In the genomic region with DNA sequence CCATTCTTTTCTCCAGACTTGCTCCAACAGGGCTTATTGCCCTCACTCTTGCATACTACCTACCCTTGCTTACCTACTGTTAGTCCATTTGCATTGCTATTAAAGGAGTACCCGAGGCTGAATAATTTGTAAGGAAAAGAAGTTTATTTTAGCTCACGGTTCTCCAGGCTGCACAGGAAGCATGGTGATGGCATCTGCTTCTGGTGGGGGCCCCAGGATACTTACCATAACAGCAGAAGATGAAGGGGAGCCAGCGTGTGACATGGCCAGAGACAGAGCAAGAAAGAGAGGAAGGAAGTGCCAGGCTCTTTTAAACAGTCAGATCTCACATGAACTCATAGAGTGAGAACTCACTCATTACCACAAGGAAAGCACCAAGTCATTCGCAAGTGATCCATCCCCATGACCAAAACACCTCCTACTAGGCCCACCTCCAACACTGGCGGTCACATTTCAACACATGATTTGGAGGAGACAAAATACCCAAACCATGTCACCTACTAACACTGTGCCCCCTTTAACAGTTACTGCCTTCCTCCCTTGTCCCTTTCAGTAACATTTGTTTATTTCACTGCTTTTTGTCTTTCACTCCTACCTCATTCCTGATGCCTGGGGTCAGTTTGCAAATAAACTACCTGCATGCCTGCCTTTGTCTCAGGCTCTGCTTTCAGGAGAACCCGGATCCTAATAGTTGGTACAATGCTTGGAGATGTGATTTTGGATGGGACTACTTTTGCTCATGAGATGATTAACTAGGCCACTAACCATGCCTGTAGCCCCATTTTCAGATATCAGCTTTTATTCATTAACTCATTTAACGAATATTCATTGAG, we compare ENCODE assay signal across 11 cellular contexts. TPM values are rescaled to one million over a fixed set of nuclear protein-coding genes. Genes with fewer than 3 reads are reported as not detected.
DNase-seq lines count a peak whose midpoint lies in the region; ATAC-seq, FAIRE-seq and TF ChIP-seq lines count a peak whose summit lies in the region.
"Had no signal": no experiment of that assay in that cellular context is flagged by ENCODE, and none has a peak within 500 bp of the region (broad histone marks: within the 10 kb centered on the region; RNA-seq: fewer than 3 reads in every experiment).

No MANE protein-coding gene starts in this region.

- H3K36me3 ChIP-seq in suprapubic skin = no peaks in the 10 kb centered on the region
- H3K36me3 ChIP-seq in brain microvascular endothelial cell (replicated peaks) = no peaks in the 10 kb centered on the region

- no peak for TF ChIP-seq CTCF in coronary artery (IDR thresholded peaks at IDR 0.05)
- TF ChIP-seq CTCF in suprapubic skin (IDR thresholded peaks at IDR 0.05) = no peak
- TF ChIP-seq CTCF in brain microvascular endothelial cell (IDR thresholded peaks at IDR 0.05; ENCODE audit: low read depth, low read length, missing control alignments) = no peak

- in situ Hi-C loops in brain microvascular endothelial cell (cut with HindIII; ENCODE audit: low pct_ligation_motif_present, low sequenced_read_pairs) = no loop called here

- no peak for TF ChIP-seq EP300 in suprapubic skin (IDR thresholded peaks at IDR 0.05)

- TF ChIP-seq POLR2A in suprapubic skin (IDR thresholded peaks at IDR 0.05) = no peak

- H3K4me3 ChIP-seq in coronary artery (no peak overlapping the region), suprapubic skin (no peak overlapping the region), brain microvascular endothelial cell (ENCODE audit: low read depth, low read length) (no peak overlapping the region)

- peaks cover 4% of the 10 kb centered on the region for H3K4me1 ChIP-seq in suprapubic skin

- no peaks in the 10 kb centered on the region for H3K9me3 ChIP-seq in suprapubic skin

- ATAC-seq in GM21390 (IDR thresholded peaks at IDR 0.05; ENCODE audit: unreplicated experiment) (peak; percentile 59), HG03108 (IDR thresholded peaks at IDR 0.05; ENCODE audit: unreplicated experiment) (peak; percentile 63)

- FAIRE-seq in GM18507 (lab: Jason Lieb, UNC) = peak; percentile 78
- FAIRE-seq: H54 had no signal

- DNase-seq in GM18507 (ENCODE audit: extremely low spot score, insufficient read length, low read depth) (no peak), coronary artery (ENCODE audit: low spot score) (no peak), SIG-M5 treated with dmso at 0.1 percent for 504 hours (lab: John Stamatoyannopoulos, UW; ENCODE audit: unreplicated experiment) (no peak), DMS114 treated with DMSO at 0.1 percent for 48 hours (lab: John Stamatoyannopoulos, UW; ENCODE audit: unreplicated experiment) (no peak), suprapubic skin (ENCODE audit: low spot score in 2 of 2) (no peak), brain microvascular endothelial cell (no peak)
- DNase-seq: hippocampal formation, RPMI8226 had no signal

- H3K27ac ChIP-seq in coronary artery = peak overlapping the region; percentile 74 to 87
- no peak overlapping the region for H3K27ac ChIP-seq in suprapubic skin
- no peak overlapping the region for H3K27ac ChIP-seq in brain microvascular endothelial cell

- 84% methylated on average over 7 of the region's 7 CpGs for WGBS in suprapubic skin

- H3K27me3 ChIP-seq in suprapubic skin (no peaks in the 10 kb centered on the region), brain microvascular endothelial cell (replicated peaks) (no peaks in the 10 kb centered on the region)

RNA-seq across cellular contexts. Expression of a gene that starts 41.6 kb away (rescaled TPM):
- total RNA-seq in suprapubic skin = 10 to 100 TPM; 10.1 to 24.4 (median 15.8) TPM

Comparison
In these comparisons a context has a peak if more than half of its experiments do, and no peak if none do; other contexts are left out.
1. H3K27ac ChIP-seq: peak in coronary artery (2 of 2); none in suprapubic skin (single experiment) and brain microvascular endothelial cell (single experiment).